In the genomic region with DNA sequence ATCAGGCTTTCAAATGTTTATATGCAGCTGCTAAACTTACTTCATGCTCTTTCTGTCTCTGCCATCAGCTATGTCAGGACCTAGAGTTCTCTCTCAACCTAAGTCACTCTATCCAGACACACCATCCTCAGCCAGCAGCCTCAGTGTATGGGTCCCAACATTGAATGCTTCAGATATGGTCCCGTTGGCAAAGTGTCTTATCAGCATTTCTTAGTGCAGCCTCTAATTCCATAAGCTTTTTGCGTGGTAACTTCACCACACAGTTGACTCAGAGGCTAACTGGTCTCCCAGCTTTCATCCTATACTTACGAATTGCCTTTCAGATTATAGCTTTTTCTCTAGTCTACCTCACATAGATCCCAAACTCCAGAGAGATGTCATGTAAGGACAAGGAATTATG, we compare ENCODE assay signal across 29 cellular contexts.
"Had no signal": no experiment of that assay in that cellular context is flagged by ENCODE, and none has a peak within 500 bp of the region (broad histone marks: within the 10 kb centered on the region; RNA-seq: fewer than 3 reads in every experiment).

No MANE protein-coding gene starts in this region.

- H3K27ac ChIP-seq: stomach, suprapubic skin, testis, thoracic aorta, thyroid gland, tibial artery, tibial nerve, transverse colon, upper lobe of left lung, upper lobe of right lung, uterus, vagina had no signal

- H3K4me3 ChIP-seq: stomach, suprapubic skin, testis, thoracic aorta, thyroid gland, tibial artery, tibial nerve, transverse colon, upper lobe of left lung, upper lobe of right lung, uterus, vagina had no signal

- H3K36me3 Mint-ChIP-seq: stimulated activated effector memory CD8-positive, alpha-beta T cell treated with anti-CD3 and anti-CD28 coated beads, Interleukin-12 subunit alpha, Interleukin-12 subunit beta, amount 100 ng/mL, for 72 hours; stimulated activated memory B cell treated with anti-CD40 and anti-IgM and Interleukin-4, amounts not matched to agents 10 μg/mL and 1 μg/mL and 100 μg/mL, for 72 hours; stimulated activated naive B cell treated with anti-CD40 and anti-IgM and Interleukin-4, amounts not matched to agents 10 μg/mL and 1 μg/mL and 100 μg/mL, for 72 hours; type B pancreatic cell had no signal

- H3K27me3 ChIP-seq: suprapubic skin, testis, thyroid gland, tibial nerve, transverse colon, upper lobe of left lung, upper lobe of right lung, uterus, vagina had no signal

- DNase-seq: stimulated activated CD4-positive, alpha-beta T cell treated with anti-CD3 and anti-CD28 coated beads, Interleukin-2, amount 100 ng/mL, for 48 hours; stimulated activated CD4-positive, alpha-beta T cell treated with anti-CD3 and anti-CD28 coated beads, Interleukin-4, amount 100 ng/mL, for 1 hour; stimulated activated CD4-positive, alpha-beta T cell treated with anti-CD3 and anti-CD28 coated beads, Interleukin-4, amount 100 ng/mL, for 24 hours; stimulated activated CD4-positive, alpha-beta T cell treated with anti-CD3 and anti-CD28 coated beads, Interleukin-4, amount 100 ng/mL, for 4 hours; stimulated activated CD8-positive, alpha-beta memory T cell treated with anti-CD3 and anti-CD28 coated beads, Interleukin-4, amount 100 ng/mL, for 48 hours; stimulated activated naive B cell treated with anti-CD40 and anti-IgM and Interleukin-4, amounts not matched to agents 10 μg/mL and 1 μg/mL and 100 μg/mL, for 72 hours; stimulated activated naive CD4-positive, alpha-beta T cell; stimulated activated naive CD4-positive, alpha-beta T cell treated with Interleukin-2 at 50 U/mL for 16 hours; stimulated activated naive CD8-positive, alpha-beta T cell treated with anti-CD3 and anti-CD28 coated beads, Interleukin-15, amount 100 ng/mL, for 72 hours; stimulated activated naive CD8-positive, alpha-beta T cell treated with anti-CD3 and anti-CD28 coated beads, Interleukin-15, Interleukin-2, amounts not matched to agents 100 U/mL and 50 U/mL, for 24 hours; stomach; substantia nigra; testis; thyroid gland; tibial artery; transverse colon; trophoblast cell; upper lobe of left lung; upper lobe of right lung; uterus had no signal

- H3K9me3 Mint-ChIP-seq: stimulated activated naive CD8-positive, alpha-beta T cell treated with anti-CD3 and anti-CD28 coated beads, Interleukin-15, Interleukin-2, amounts not matched to agents 100 ng/mL and 50 ng/mL, for 24 hours; type B pancreatic cell had no signal

- FAIRE-seq: urothelium cell line had no signal

- ATAC-seq: stimulated activated effector memory CD8-positive, alpha-beta T cell treated with anti-CD3 and anti-CD28 coated beads, Interleukin-12 subunit alpha, Interleukin-12 subunit beta, amount 100 ng/mL, for 72 hours; stimulated activated memory B cell treated with anti-CD40 and anti-IgM and Interleukin-4, amounts not matched to agents 10 μg/mL and 1 μg/mL and 100 μg/mL, for 72 hours; stimulated activated naive B cell treated with anti-CD40 and anti-IgM and Interleukin-4, amounts not matched to agents 10 μg/mL and 1 μg/mL and 100 μg/mL, for 72 hours; stimulated activated naive CD8-positive, alpha-beta T cell treated with anti-CD3 and anti-CD28 coated beads, Interleukin-15, amount 100 ng/mL, for 72 hours; stimulated activated naive CD8-positive, alpha-beta T cell treated with anti-CD3 and anti-CD28 coated beads, Interleukin-15, Interleukin-2, amounts not matched to agents 100 U/mL and 50 U/mL, for 24 hours; upper lobe of right lung had no signal

- H3K36me3 ChIP-seq: stomach, suprapubic skin, thoracic aorta, thyroid gland, tibial artery, tibial nerve, transverse colon, upper lobe of left lung, upper lobe of right lung, uterus, vagina had no signal

- H3K27me3 Mint-ChIP-seq: stimulated activated memory B cell treated with anti-CD40 and anti-IgM and Interleukin-4, amounts not matched to agents 10 μg/mL and 1 μg/mL and 100 μg/mL, for 72 hours; stimulated activated naive B cell treated with anti-CD40 and anti-IgM and Interleukin-4, amounts not matched to agents 10 μg/mL and 1 μg/mL and 100 μg/mL, for 72 hours; stimulated activated naive CD8-positive, alpha-beta T cell treated with anti-CD3 and anti-CD28 coated beads, Interleukin-15, amount 100 ng/mL, for 72 hours; stimulated activated naive CD8-positive, alpha-beta T cell treated with anti-CD3 and anti-CD28 coated beads, Interleukin-15, Interleukin-2, amounts not matched to agents 100 ng/mL and 50 ng/mL, for 24 hours had no signal

- H3K4me3 Mint-ChIP-seq: stimulated activated effector memory CD8-positive, alpha-beta T cell treated with anti-CD3 and anti-CD28 coated beads, Interleukin-12 subunit alpha, Interleukin-12 subunit beta, amount 100 ng/mL, for 72 hours; stimulated activated memory B cell treated with anti-CD40 and anti-IgM and Interleukin-4, amounts not matched to agents 10 μg/mL and 1 μg/mL and 100 μg/mL, for 72 hours; stimulated activated naive B cell treated with anti-CD40 and anti-IgM and Interleukin-4, amounts not matched to agents 10 μg/mL and 1 μg/mL and 100 μg/mL, for 72 hours; stimulated activated naive CD8-positive, alpha-beta T cell treated with anti-CD3 and anti-CD28 coated beads, Interleukin-15, amount 100 ng/mL, for 72 hours; stimulated activated naive CD8-positive, alpha-beta T cell treated with anti-CD3 and anti-CD28 coated beads, Interleukin-15, Interleukin-2, amounts not matched to agents 100 ng/mL and 50 ng/mL, for 24 hours; type B pancreatic cell had no signal

- H3K9me3 ChIP-seq: suprapubic skin, testis, thoracic aorta, thyroid gland, tibial artery, tibial nerve, transverse colon, upper lobe of left lung, upper lobe of right lung, uterus, vagina had no signal

- H3K4me1 Mint-ChIP-seq: stimulated activated effector memory CD8-positive, alpha-beta T cell treated with anti-CD3 and anti-CD28 coated beads, Interleukin-12 subunit alpha, Interleukin-12 subunit beta, amount 100 ng/mL, for 72 hours; stimulated activated memory B cell treated with anti-CD40 and anti-IgM and Interleukin-4, amounts not matched to agents 10 μg/mL and 1 μg/mL and 100 μg/mL, for 72 hours; stimulated activated naive B cell treated with anti-CD40 and anti-IgM and Interleukin-4, amounts not matched to agents 10 μg/mL and 1 μg/mL and 100 μg/mL, for 72 hours; stimulated activated naive CD8-positive, alpha-beta T cell treated with anti-CD3 and anti-CD28 coated beads, Interleukin-15, amount 100 ng/mL, for 72 hours had no signal

- H3K4me1 ChIP-seq: suprapubic skin, testis, tibial artery, tibial nerve, transverse colon, upper lobe of left lung, upper lobe of right lung, uterus, vagina had no signal

- H3K27ac Mint-ChIP-seq: stimulated activated effector memory CD8-positive, alpha-beta T cell treated with anti-CD3 and anti-CD28 coated beads, Interleukin-12 subunit alpha, Interleukin-12 subunit beta, amount 100 ng/mL, for 72 hours; stimulated activated memory B cell treated with anti-CD40 and anti-IgM and Interleukin-4, amounts not matched to agents 10 μg/mL and 1 μg/mL and 100 μg/mL, for 72 hours; stimulated activated naive B cell treated with anti-CD40 and anti-IgM and Interleukin-4, amounts not matched to agents 10 μg/mL and 1 μg/mL and 100 μg/mL, for 72 hours; stimulated activated naive CD8-positive, alpha-beta T cell treated with anti-CD3 and anti-CD28 coated beads, Interleukin-15, amount 100 ng/mL, for 72 hours; stimulated activated naive CD8-positive, alpha-beta T cell treated with anti-CD3 and anti-CD28 coated beads, Interleukin-15, Interleukin-2, amounts not matched to agents 100 ng/mL and 50 ng/mL, for 24 hours; type B pancreatic cell had no signal
